22 cellular contexts compared by ENCODE assay signal in the genomic region with DNA sequence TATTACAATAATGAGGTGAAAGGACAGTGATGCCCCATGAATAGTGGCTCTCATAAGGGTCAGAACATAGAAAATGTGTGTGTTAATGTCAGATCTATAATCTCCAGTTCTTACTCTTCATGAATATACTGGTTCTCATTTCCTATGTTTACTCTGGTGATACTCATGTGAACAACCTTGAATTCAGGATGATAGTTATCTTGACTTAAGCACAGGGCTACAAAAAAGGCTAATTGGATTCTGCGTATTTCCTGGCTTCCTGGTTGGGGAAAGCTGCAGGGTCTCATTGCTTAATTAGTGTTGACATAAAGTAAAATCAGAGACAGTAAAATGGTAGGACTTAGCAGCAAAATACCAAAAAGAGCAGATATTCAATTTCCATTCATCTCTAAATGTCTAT.
"Had no signal": no experiment of that assay in that cellular context is flagged by ENCODE, and none has a peak within 500 bp of the region (broad histone marks: within the 10 kb centered on the region; RNA-seq: fewer than 3 reads in every experiment).

No MANE protein-coding gene starts in this region.

- DNase-seq: kidney glomerular epithelial cell; left colon; left lung; lower lobe of right lung; mammary epithelial cell; mesenchymal stem cell; naive thymus-derived CD8-positive, alpha-beta T cell; nucleus accumbens; pancreas; posterior cingulate gyrus; retina; right cardiac atrium; stimulated activated CD4-positive, alpha-beta T cell treated with anti-CD3 and anti-CD28 coated beads, Interleukin-12 subunit alpha, Interleukin-12 subunit beta, amount 100 ng/mL, for 4 hours; stimulated activated CD4-positive, alpha-beta T cell treated with anti-CD3 and anti-CD28 coated beads, Interleukin-15, amount 100 ng/mL, for 24 hours; stimulated activated CD4-positive, alpha-beta T cell treated with anti-CD3 and anti-CD28 coated beads, Interleukin-2, amount 100 ng/mL, for 24 hours; stimulated activated CD4-positive, alpha-beta T cell treated with anti-CD3 and anti-CD28 coated beads, Interleukin-4, amount 100 ng/mL, for 1 hour; stimulated activated naive CD4-positive, alpha-beta T cell; tibial artery; trophoblast cell; upper lobe of right lung had no signal

- ATAC-seq: left colon; left lung; lower lobe of right lung; naive thymus-derived CD8-positive, alpha-beta T cell; pancreas; right cardiac atrium; sciatic nerve; stimulated activated effector memory CD8-positive, alpha-beta T cell treated with anti-CD3 and anti-CD28 coated beads, Interleukin-12 subunit alpha, Interleukin-12 subunit beta, amount 100 ng/mL, for 72 hours; upper lobe of right lung had no signal
